1 cellular context compared by ENCODE assay signal in the genomic region with DNA sequence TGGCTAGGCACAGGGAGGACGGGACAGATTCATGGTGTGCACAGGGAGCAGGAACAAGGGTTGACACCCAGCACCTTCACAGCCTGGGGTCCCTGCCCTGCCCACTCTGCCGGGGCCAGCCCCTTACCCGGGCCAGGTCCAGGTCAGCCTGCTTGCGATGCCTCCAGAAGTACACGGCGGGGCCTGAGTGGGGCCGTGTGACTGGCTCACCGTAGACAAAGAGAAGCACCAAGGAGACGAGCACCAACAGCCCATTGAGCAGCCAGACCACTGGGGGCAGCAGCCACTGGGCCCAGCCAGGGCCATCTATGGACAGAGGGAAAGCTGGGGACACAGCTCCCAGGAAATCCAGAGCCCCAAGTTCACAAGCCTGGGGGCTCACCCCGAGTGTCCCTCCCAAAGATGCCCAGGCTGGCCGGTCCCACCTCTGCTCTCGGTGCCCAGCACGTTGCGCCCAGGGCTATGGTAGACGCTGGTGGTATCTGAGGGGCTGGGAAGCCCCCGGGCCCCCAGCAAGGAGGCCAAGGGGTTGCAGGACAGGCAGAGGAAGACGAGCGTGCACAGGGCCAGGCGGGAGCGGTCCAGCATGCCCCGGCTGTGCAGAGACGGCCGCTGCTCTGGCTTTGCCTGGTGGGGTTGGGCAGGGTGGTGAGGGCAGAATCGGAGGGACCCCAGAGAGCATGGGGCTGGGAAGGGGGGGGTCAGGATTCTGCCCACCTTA.
TF ChIP-seq lines count a peak whose summit lies in the region.

No MANE protein-coding gene starts in this region.

TF ChIP-seq in WTC11, 78 proteins besides CTCF, POLR2A, EP300 and RAD21 (continued from another document):
- TF ChIP-seq, protein P1, sequence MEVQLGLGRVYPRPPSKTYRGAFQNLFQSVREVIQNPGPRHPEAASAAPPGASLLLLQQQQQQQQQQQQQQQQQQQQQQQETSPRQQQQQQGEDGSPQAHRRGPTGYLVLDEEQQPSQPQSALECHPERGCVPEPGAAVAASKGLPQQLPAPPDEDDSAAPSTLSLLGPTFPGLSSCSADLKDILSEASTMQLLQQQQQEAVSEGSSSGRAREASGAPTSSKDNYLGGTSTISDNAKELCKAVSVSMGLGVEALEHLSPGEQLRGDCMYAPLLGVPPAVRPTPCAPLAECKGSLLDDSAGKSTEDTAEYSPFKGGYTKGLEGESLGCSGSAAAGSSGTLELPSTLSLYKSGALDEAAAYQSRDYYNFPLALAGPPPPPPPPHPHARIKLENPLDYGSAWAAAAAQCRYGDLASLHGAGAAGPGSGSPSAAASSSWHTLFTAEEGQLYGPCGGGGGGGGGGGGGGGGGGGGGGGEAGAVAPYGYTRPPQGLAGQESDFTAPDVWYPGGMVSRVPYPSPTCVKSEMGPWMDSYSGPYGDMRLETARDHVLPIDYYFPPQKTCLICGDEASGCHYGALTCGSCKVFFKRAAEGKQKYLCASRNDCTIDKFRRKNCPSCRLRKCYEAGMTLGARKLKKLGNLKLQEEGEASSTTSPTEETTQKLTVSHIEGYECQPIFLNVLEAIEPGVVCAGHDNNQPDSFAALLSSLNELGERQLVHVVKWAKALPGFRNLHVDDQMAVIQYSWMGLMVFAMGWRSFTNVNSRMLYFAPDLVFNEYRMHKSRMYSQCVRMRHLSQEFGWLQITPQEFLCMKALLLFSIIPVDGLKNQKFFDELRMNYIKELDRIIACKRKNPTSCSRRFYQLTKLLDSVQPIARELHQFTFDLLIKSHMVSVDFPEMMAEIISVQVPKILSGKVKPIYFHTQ (CRISPR knock-in tag; IDR thresholded peaks at IDR 0.05), result no peak
- no peak for TF ChIP-seq SP1 (CRISPR knock-in tag; conservative IDR thresholded peaks at IDR 0.05)
- TF ChIP-seq OVOL2 (CRISPR knock-in tag; IDR thresholded peaks at IDR 0.05; ENCODE audit: borderline replicate concordance), result no peak
- TF ChIP-seq ZNF671 (CRISPR knock-in tag; IDR thresholded peaks at IDR 0.05), result no peak
